18 cellular contexts compared by ENCODE assay signal in the genomic region with DNA sequence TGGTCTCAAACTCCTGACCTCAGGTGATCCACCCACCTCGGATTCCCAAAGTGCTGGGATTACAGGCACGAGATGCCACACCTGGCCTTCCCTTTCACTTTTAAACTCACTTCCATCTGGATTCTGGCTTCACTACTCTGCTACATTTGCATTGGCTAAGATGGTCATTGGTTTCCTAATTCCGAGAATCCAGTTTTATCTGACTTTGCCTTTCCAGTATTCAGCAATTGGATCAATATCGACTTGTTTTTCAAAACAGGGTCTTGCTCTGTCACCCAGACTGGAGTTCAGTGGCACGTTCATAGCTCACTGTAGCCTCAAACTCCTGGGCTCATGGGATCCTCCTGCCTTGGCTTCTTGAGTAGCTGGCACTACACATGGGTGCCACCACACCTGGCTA. TPM values are rescaled to one million over a fixed set of nuclear protein-coding genes. Genes with fewer than 3 reads are reported as not detected.
DNase-seq lines count a peak whose midpoint lies in the region; ATAC-seq, FAIRE-seq and TF ChIP-seq lines count a peak whose summit lies in the region.
"Had no signal": no experiment of that assay in that cellular context is flagged by ENCODE, and none has a peak within 500 bp of the region (broad histone marks: within the 10 kb centered on the region; RNA-seq: fewer than 3 reads in every experiment).

No MANE protein-coding gene starts in this region.

- CTCF ChIA-PET in HepG2 (lab: Yijun Ruan, JAX; ENCODE audit: low intra/inter-chr PET ratio, low total read pairs) = no interaction called here

- FAIRE-seq in HepG2 (lab: Jason Lieb, UNC) = no peak
- FAIRE-seq: A549, D721Med, GM12891, GM19239 had no signal

- H3K9me3 ChIP-seq in liver (ENCODE audit: control insufficient read depth in 4 of 4, low read length in 3 of 4) (no peaks in the 10 kb centered on the region), HepG2 (ENCODE audit: low read length) (no peaks in the 10 kb centered on the region), neutrophil (no peaks in the 10 kb centered on the region)
- H3K9me3 ChIP-seq: A549, Caco-2 had no signal

- no peak overlapping the region for H3K4me2 ChIP-seq in HepG2 (ENCODE audit: low read depth, low read length)
- H3K4me2 ChIP-seq: A549 had no signal

- H3K4me1 ChIP-seq in liver (ENCODE audit: control insufficient read depth in 4 of 4, insufficient read depth in 4 of 4, low read length in 3 of 4) (peaks cover 11 to 44% (median 15%) of the 10 kb centered on the region in 4 donors), HepG2 (ENCODE audit: insufficient read depth, low read length) (peaks cover 21% of the 10 kb centered on the region), neutrophil (ENCODE audit: control insufficient read depth in 1 of 2, insufficient read depth in 1 of 2, low read depth in 1 of 2, low read length in 1 of 2) (peaks cover 41 to 45% of the 10 kb centered on the region in 2 experiments)
- H3K4me1 ChIP-seq: A549 had no signal

- 39% methylated on average over 5 of the region's 5 CpGs for WGBS in liver
- WGBS in HepG2 (ENCODE audit: low lambda C conversion rate) = 30% methylated on average over 5 of the region's 5 CpGs

- no peaks in the 10 kb centered on the region for H3K79me2 ChIP-seq in HepG2 (ENCODE audit: insufficient read depth, low read length)

- H3K27ac ChIP-seq in liver (ENCODE audit: low read depth in 1 of 2, low read length in 2 of 2) (no peak overlapping the region), HepG2 (ENCODE audit: extremely low read length, insufficient read depth, low read length) (no peak overlapping the region), neutrophil (peak overlapping the region; percentile 98)
- H3K27ac ChIP-seq: 22Rv1, A549 had no signal

- TF ChIP-seq POLR2A in HepG2 (IDR thresholded peaks at IDR 0.05; ENCODE audit: insufficient read depth in 1 of 2, low read depth in 2 of 2, low read length in 2 of 2) = no peak

- no peak overlapping the region for H3K4me3 Mint-ChIP-seq in dendritic cell treated with granulocyte-macrophage colony-stimulating factor and Interleukin-4, amounts not matched to agents 40 ng/mL and 50 ng/mL, for 4 days
- H3K4me3 Mint-ChIP-seq: B cell; CD4-positive, alpha-beta T cell; CD8-positive, alpha-beta T cell had no signal

- POLR2A ChIA-PET in HepG2 (lab: Yijun Ruan, JAX) = no interaction called here

- H3K36me3 ChIP-seq in liver (ENCODE audit: control insufficient read depth in 4 of 4, insufficient read depth in 3 of 4, low read depth in 1 of 4, low read length in 3 of 4) = no peaks in the 10 kb centered on the region
- no peaks in the 10 kb centered on the region for H3K36me3 ChIP-seq in HepG2 (replicated peaks in 1 of 2; ENCODE audit: control insufficient read depth in 1 of 2, insufficient read depth in 2 of 2, low read length in 2 of 2)
- no peaks in the 10 kb centered on the region for H3K36me3 ChIP-seq in neutrophil

- TF ChIP-seq EP300 in HepG2 (IDR thresholded peaks at IDR 0.05; ENCODE audit: low read depth in 2 of 2, low read length in 2 of 2) (no peak), HepG2 (CRISPR knock-in tag; IDR thresholded peaks at IDR 0.05; ENCODE audit: borderline replicate concordance) (no peak)

- H3K27ac Mint-ChIP-seq in dendritic cell treated with granulocyte-macrophage colony-stimulating factor and Interleukin-4, amounts not matched to agents 40 ng/mL and 50 ng/mL, for 4 days = peak overlapping the region; percentile 90
- H3K27ac Mint-ChIP-seq: B cell; CD4-positive, alpha-beta T cell; CD8-positive, alpha-beta T cell had no signal

- H4K20me1 ChIP-seq in HepG2 (ENCODE audit: insufficient read depth, low read length) = no peaks in the 10 kb centered on the region

- H3K9ac ChIP-seq in liver (ENCODE audit: low read depth in 1 of 2, low read length in 2 of 2) (no peak overlapping the region), HepG2 (ENCODE audit: insufficient read depth, low read depth, low read length) (no peak overlapping the region)

- H3K27me3 Mint-ChIP-seq in dendritic cell treated with granulocyte-macrophage colony-stimulating factor and Interleukin-4, amounts not matched to agents 40 ng/mL and 50 ng/mL, for 4 days = no peaks in the 10 kb centered on the region

- TF ChIP-seq RAD21 in liver (IDR thresholded peaks at IDR 0.05) (no peak), HepG2 (CRISPR knock-in tag; IDR thresholded peaks at IDR 0.05) (no peak)

- no TSS peak for BruUV-seq in HepG2 (replicated peaks; lab: Mats Ljungman, UMichigan)

- peaks cover 57% of the 10 kb centered on the region for H3K4me1 Mint-ChIP-seq in dendritic cell treated with granulocyte-macrophage colony-stimulating factor and Interleukin-4, amounts not matched to agents 40 ng/mL and 50 ng/mL, for 4 days (ENCODE audit: low read depth)

- TF ChIP-seq CTCF in liver (IDR thresholded peaks at IDR 0.05; ENCODE audit: low read depth, low read length, missing input control) (no peak), HepG2 (CRISPR knock-in tag; IDR thresholded peaks at IDR 0.05) (no peak), neutrophil (IDR thresholded peaks at IDR 0.05) (no peak)

- no peak overlapping the region for H2AFZ ChIP-seq in HepG2 (ENCODE audit: low read length)

- no peak for DNase-seq in HepG2 (ENCODE audit: low spot score)
- DNase-seq in NCI-H510A (lab: John Stamatoyannopoulos, UW) = no peak
- DNase-seq in NCI-H1694 treated with DMSO at 0.1 percent for 48 hours (lab: John Stamatoyannopoulos, UW) = no peak
- DNase-seq: C1 segment of cervical spinal cord; Caco-2; Calu3; CD4-positive, alpha-beta T cell; CD8-positive, alpha-beta T cell; DMS79 treated with DMSO at 0.1 percent for 48 hours had no signal

- H3K9me3 Mint-ChIP-seq in dendritic cell treated with granulocyte-macrophage colony-stimulating factor and Interleukin-4, amounts not matched to agents 40 ng/mL and 50 ng/mL, for 4 days = no peaks in the 10 kb centered on the region
- H3K9me3 Mint-ChIP-seq: CD4-positive, alpha-beta T cell; CD8-positive, alpha-beta T cell had no signal

- H3K27me3 ChIP-seq in liver (ENCODE audit: control insufficient read depth in 4 of 4, insufficient read depth in 4 of 4, low read length in 3 of 4) = no peaks in the 10 kb centered on the region
- no peaks in the 10 kb centered on the region for H3K27me3 ChIP-seq in HepG2 (ENCODE audit: control insufficient read depth in 1 of 2, insufficient read depth in 2 of 2, low read length in 2 of 2)
- no peaks in the 10 kb centered on the region for H3K27me3 ChIP-seq in neutrophil

- ATAC-seq in HepG2 = no peak
- ATAC-seq: A549; CD8-positive, alpha-beta T cell had no signal

- H3K36me3 Mint-ChIP-seq in dendritic cell treated with granulocyte-macrophage colony-stimulating factor and Interleukin-4, amounts not matched to agents 40 ng/mL and 50 ng/mL, for 4 days (ENCODE audit: low read depth) = peaks cover 20% of the 10 kb centered on the region

- H3K4me3 ChIP-seq in liver (ENCODE audit: low read depth in 1 of 3, low read length in 3 of 3) (no peak overlapping the region), HepG2 (replicated peaks in 1 of 3; ENCODE audit: insufficient read depth in 1 of 3, low read depth in 2 of 3, low read length in 3 of 3) (no peak overlapping the region), neutrophil (ENCODE audit: low read depth in 1 of 2, low read length in 1 of 2) (peak overlapping the region; percentile 15 to 50)
- H3K4me3 ChIP-seq: A549 had no signal

- intact Hi-C loops in HepG2 (cut with micrococcal nuclease; ENCODE audit: unreplicated experiment) = no loop called here
- intact Hi-C loops in dendritic cell treated with granulocyte-macrophage colony-stimulating factor and Interleukin-4, amounts not matched to agents 40 ng/mL and 50 ng/mL, for 4 days (cut with micrococcal nuclease) = no loop called here

- in situ Hi-C loops in HepG2 (cut with HindIII; ENCODE audit: extremely low pct_ligation_motif_present, low pct_unique_long_range_greater_than_20kb) = no loop called here

TF ChIP-seq in liver, 16 proteins besides CTCF, POLR2A, EP300 and RAD21 (continues in another document):
- TF ChIP-seq NR2F2 (IDR thresholded peaks at IDR 0.05) (no peak), GABPA (IDR thresholded peaks at IDR 0.05 in 1 of 2, conservative IDR thresholded peaks at IDR 0.05 in 1 of 2) (no peak)
- TF ChIP-seq, protein P1, sequence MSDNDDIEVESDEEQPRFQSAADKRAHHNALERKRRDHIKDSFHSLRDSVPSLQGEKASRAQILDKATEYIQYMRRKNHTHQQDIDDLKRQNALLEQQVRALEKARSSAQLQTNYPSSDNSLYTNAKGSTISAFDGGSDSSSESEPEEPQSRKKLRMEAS (IDR thresholded peaks at IDR 0.05) = peak; percentile 53

TF ChIP-seq in HepG2, 621 proteins besides CTCF, POLR2A, EP300 and RAD21 (continues in another document):
- TF ChIP-seq SP5 (CRISPR knock-in tag; IDR thresholded peaks at IDR 0.05; ENCODE audit: borderline replicate concordance, low read depth) (no peak), NR2C2 (CRISPR knock-in tag; IDR thresholded peaks at IDR 0.05; ENCODE audit: borderline replicate concordance) (no peak), TP53 (CRISPR knock-in tag; conservative IDR thresholded peaks at IDR 0.05) (no peak), NCOR1 (IDR thresholded peaks at IDR 0.05; ENCODE audit: borderline replicate concordance, low read length) (no peak)

RNA-seq across cellular contexts. Expression of a gene that starts 4.7 kb away (rescaled TPM):
- total RNA-seq in liver = 100 to 1,000 TPM in 1 of 2 donors, 10 to 100 TPM in 1; 65.9 to 118 TPM
- 100 to 1,000 TPM in 1 of 2 donors, 10 to 100 TPM in 1; 86.5 to 107 TPM for polyA plus RNA-seq in liver
- total RNA-seq in HepG2 (2016; rRNA removed; fragmentation: Illumina TruSeq; extraction: Trizol) = 5.6 and 8.0 TPM in 2 replicates
- 1.4 and 1.7 TPM in 2 replicates for total RNA-seq in HepG2 (2016; cell fraction: cytosol; rRNA removed; fragmentation: Illumina TruSeq; extraction: Trizol; ENCODE audit: low read depth)
- total RNA-seq in HepG2 (2016; cell fraction: insoluble cytoplasmic fraction; rRNA removed; fragmentation: Illumina TruSeq; extraction: Trizol) = 5.5 and 7.6 TPM in 2 replicates
- total RNA-seq in HepG2 (2016; cell fraction: membrane; rRNA removed; fragmentation: Illumina TruSeq; extraction: Trizol) = 3.5 and 4.0 TPM in 2 replicates
- total RNA-seq in HepG2 (2016; cell fraction: nucleus; rRNA removed; fragmentation: Illumina TruSeq; extraction: Trizol) = 8.1 and 9.2 TPM in 2 replicates
- polyA plus RNA-seq in HepG2 (2011; rRNA removed) = 15.6 and 16.0 TPM in 2 replicates
- 6.9 and 14.7 TPM in 2 replicates for polyA plus RNA-seq in HepG2 (2011; cell fraction: cytosol; rRNA removed)
- polyA plus RNA-seq in HepG2 (2011; cell fraction: nucleus; rRNA removed) = 2.4 and 4.1 TPM in 2 replicates
- polyA plus RNA-seq in HepG2 (2012) = 14.4 and 16.4 TPM in 2 replicates
- polyA plus RNA-seq in HepG2 (2016; cell fraction: cytosol; fragmentation: Illumina TruSeq; extraction: Trizol; ENCODE audit: low read depth) = 2.1 and 2.3 TPM in 2 replicates
- polyA plus RNA-seq in HepG2 (2016; cell fraction: insoluble cytoplasmic fraction; fragmentation: Illumina TruSeq; extraction: Trizol; ENCODE audit: low read depth) = 9.4 and 9.8 TPM in 2 replicates
- 4.1 and 4.5 TPM in 2 replicates for polyA plus RNA-seq in HepG2 (2016; cell fraction: membrane; fragmentation: Illumina TruSeq; extraction: Trizol; ENCODE audit: low read depth)
- 12.9 and 15.8 TPM in 2 replicates for polyA plus RNA-seq in HepG2 (2016; cell fraction: nucleus; fragmentation: Illumina TruSeq; extraction: Trizol; ENCODE audit: insufficient read depth, low read depth)
- polyA minus RNA-seq in HepG2 (2011; rRNA and poly(A)+ RNA removed; ENCODE audit: low replicate concordance) = 3.5 TPM in 1 of 2 replicates, not detected in the other
- 11.8 and 16.6 TPM in 2 replicates for polyA minus RNA-seq in HepG2 (2011; cell fraction: cytosol; rRNA and poly(A)+ RNA removed)
- 7.7 and 12.2 TPM in 2 replicates for polyA minus RNA-seq in HepG2 (2011; cell fraction: nucleus; rRNA and poly(A)+ RNA removed)

Comparison
In these comparisons a context has a peak if more than half of its experiments do, and no peak if none do; other contexts are left out.
1. RNA of a gene that starts 4.7 kb away (total RNA-seq): 65.9 to 118 TPM in liver; 1.4 to 9.2 TPM in HepG2; every median in the first group is over 4 times any median in the second.
2. H3K4me3 ChIP-seq: peak in neutrophil (2 of 2); none in liver (0 of 3) and HepG2 (0 of 3).